Comparison of ENCODE assay signal across 8 cellular contexts in the genomic region with DNA sequence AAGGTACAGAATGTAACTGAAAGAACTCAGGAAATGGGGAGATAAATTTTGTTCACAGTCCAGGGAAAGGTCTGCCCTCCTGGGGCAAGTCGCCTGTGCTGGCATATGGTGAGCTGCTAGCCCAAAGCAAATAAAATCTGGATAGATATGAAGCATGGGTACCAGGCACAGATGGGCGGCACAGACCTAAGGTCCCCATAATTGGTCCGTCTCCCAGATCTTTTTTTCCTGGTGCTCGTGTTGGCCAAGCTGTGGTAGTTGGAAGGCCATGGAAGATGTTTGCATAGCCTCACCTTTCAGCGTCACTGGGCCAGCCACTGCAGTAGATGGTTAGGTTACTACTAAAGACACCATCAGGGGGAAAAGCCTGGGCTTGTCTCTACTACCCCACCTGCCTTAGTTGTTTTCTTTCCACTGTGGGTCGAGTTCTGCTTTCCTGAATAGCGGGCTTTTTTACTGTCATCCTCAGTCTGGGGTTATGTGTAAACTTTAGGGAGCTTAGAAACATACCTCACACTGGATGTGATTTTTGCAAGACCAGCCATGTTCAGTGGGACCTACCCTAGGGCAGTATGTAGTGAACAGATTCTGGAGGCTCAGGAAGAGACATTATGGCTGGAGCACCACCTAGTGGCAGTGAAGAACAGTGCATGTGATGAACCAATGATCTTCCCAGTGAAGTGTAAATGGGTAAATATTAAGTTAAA. TPM values are rescaled to one million over a fixed set of nuclear protein-coding genes. Genes with fewer than 3 reads are reported as not detected.
DNase-seq lines count a peak whose midpoint lies in the region; ATAC-seq and TF ChIP-seq lines count a peak whose summit lies in the region.

No MANE protein-coding gene starts in this region.

- no peaks in the 10 kb centered on the region for H3K36me3 Mint-ChIP-seq in central memory CD8-positive, alpha-beta T cell (ENCODE audit: insufficient read depth)

- DNase-seq in AG04449 (ENCODE audit: low read depth, low spot score) (no peak), NCI-H2196 treated with DMSO at 0.1 percent for 48 hours (lab: John Stamatoyannopoulos, UW; ENCODE audit: unreplicated experiment) (peak; percentile 9), left colon (peak in 1 of 2 donors; percentile 62)
- DNase-seq in central memory CD8-positive, alpha-beta T cell (ENCODE audit: low spot score in 2 of 2) = peak; percentile 52 to 55
- peak; percentile 45 for DNase-seq in stimulated activated CD8-positive, alpha-beta memory T cell treated with anti-CD3 and anti-CD28 coated beads, Interleukin-12 subunit alpha, Interleukin-12 subunit beta, amount 100 ng/mL, for 1 hour (ENCODE audit: low read depth)

- H3K27me3 Mint-ChIP-seq in central memory CD8-positive, alpha-beta T cell = no peaks in the 10 kb centered on the region

- no peak overlapping the region for H3K27ac Mint-ChIP-seq in central memory CD8-positive, alpha-beta T cell (ENCODE audit: low read depth)

- intact Hi-C loops in left colon (cut with DNase I, micrococcal nuclease) = loop anchor here (2.0 to 10.0 kb wide), 3 partner anchors 62 to 184 kb away; no protein-coding TSS in a partner anchor

- CTCF ChIA-PET in AG04449 (lab: Yijun Ruan, JAX) = interaction anchor here (0.6 to 17.3 kb wide), 43 partner anchors 8 to 745 kb away, joined by 3 to 318 read pairs (median 4); partner anchors contain the start of genes GLRX and RFESD

- no peak overlapping the region for H3K4me3 ChIP-seq in AG04449 (ENCODE audit: low read depth, low read length)

- peaks cover 11% of the 10 kb centered on the region for H3K4me1 Mint-ChIP-seq in central memory CD8-positive, alpha-beta T cell

- peak; percentile 82 for TF ChIP-seq CTCF in AG04449 (IDR thresholded peaks at IDR 0.05; ENCODE audit: insufficient read depth, low read length, missing control alignments)

- peak; percentile 63 for ATAC-seq in GM18511 (IDR thresholded peaks at IDR 0.05; ENCODE audit: unreplicated experiment)
- ATAC-seq in HG03097 (IDR thresholded peaks at IDR 0.05; ENCODE audit: low FRiP score, unreplicated experiment) = peak; percentile 44
- peak; percentile 48 to 50 for ATAC-seq in activated CD4-positive, CD25-positive, alpha-beta regulatory T cell treated with anti-CD3 and anti-CD28 coated beads, Interleukin-2, amount 50 U/mL, for 24 hours
- ATAC-seq in central memory CD8-positive, alpha-beta T cell (replicated peaks; ENCODE audit: extremely low read depth, poor library complexity, severe bottlenecking) = peak; percentile 63
- ATAC-seq in left colon = peak; percentile 74

- POLR2A ChIA-PET in AG04449 (lab: Yijun Ruan, JAX) = no interaction called here

- H3K9me3 Mint-ChIP-seq in central memory CD8-positive, alpha-beta T cell = no peaks in the 10 kb centered on the region

- H3K4me3 Mint-ChIP-seq in central memory CD8-positive, alpha-beta T cell = no peak overlapping the region

RNA-seq across cellular contexts. Expression of gene GLRX, which starts 24.2 kb away (rescaled TPM):
- 10 to 100 TPM; 82.4 to 91.9 TPM for total RNA-seq in left colon
